In genomic region chr16:47392114-47392513, GRCh38 we compare ENCODE assay signal across 8 cellular contexts.
DNase-seq lines count a peak whose midpoint lies in the region; ATAC-seq and TF ChIP-seq lines count a peak whose summit lies in the region.

No MANE protein-coding gene starts in this region.

- H3K9me3 Mint-ChIP-seq in MCF 10A (ENCODE audit: unreplicated experiment) = no peaks in the 10 kb centered on the region

- H3K4me3 Mint-ChIP-seq in MCF 10A (ENCODE audit: unreplicated experiment) = no peak overlapping the region

- DNase-seq in EL (peak; percentile 31), UCSD-AML1 (lab: John Stamatoyannopoulos, UW; ENCODE audit: unreplicated experiment) (peak; percentile 63), smooth muscle cell of the brain vasculature (ENCODE audit: low read depth, low spot score) (peak; percentile 51), mesenteric fat pad (ENCODE audit: low spot score) (no peak), MCF 10A (ENCODE audit: unreplicated experiment) (no peak)
- no peak for DNase-seq in effector memory CD4-positive, alpha-beta T cell

- POLR2A ChIA-PET in MCF 10A (lab: Yijun Ruan, JAX) = interaction anchor here (0.8 kb wide), 1 partner anchor 11 kb away, joined by 3 read pairs; no protein-coding TSS in a partner anchor

- no peak for TF ChIP-seq CTCF in MCF 10A (IDR thresholded peaks at IDR 0.05; ENCODE audit: unreplicated experiment)

- CTCF ChIA-PET in MCF 10A (lab: Yijun Ruan, JAX) = interaction anchor here (0.6 kb wide), 1 partner anchor 465 kb away, joined by 3 read pairs; no protein-coding TSS in a partner anchor

- no peak overlapping the region for H3K4me3 ChIP-seq in effector memory CD4-positive, alpha-beta T cell (ENCODE audit: insufficient read depth, low read depth, low read length, poor library complexity, severe bottlenecking)

- H3K36me3 Mint-ChIP-seq in MCF 10A (ENCODE audit: insufficient read depth, unreplicated experiment) = no peaks in the 10 kb centered on the region

- intact Hi-C loops in MCF 10A (cut with micrococcal nuclease) = no loop called here

- no peak overlapping the region for H3K27ac Mint-ChIP-seq in MCF 10A (ENCODE audit: low read depth, unreplicated experiment)

- H3K4me1 ChIP-seq in effector memory CD4-positive, alpha-beta T cell (ENCODE audit: control insufficient read depth, insufficient read depth, low read length, poor library complexity, severe bottlenecking) = peaks cover 6% of the 10 kb centered on the region

- H3K27me3 ChIP-seq in effector memory CD4-positive, alpha-beta T cell (replicated peaks; ENCODE audit: control insufficient read depth, insufficient read depth, low read length, poor library complexity, severe bottlenecking) = no peaks in the 10 kb centered on the region

- H3K27me3 Mint-ChIP-seq in MCF 10A (ENCODE audit: insufficient read depth, unreplicated experiment) = no peaks in the 10 kb centered on the region

- BruUV-seq in MCF 10A (replicated peaks; lab: Mats Ljungman, UMichigan) = no TSS peak

- peaks cover 7% of the 10 kb centered on the region for H3K4me1 Mint-ChIP-seq in MCF 10A (ENCODE audit: insufficient read depth, unreplicated experiment)

- H3K9me3 ChIP-seq in effector memory CD4-positive, alpha-beta T cell (ENCODE audit: control insufficient read depth, low read length) = no peaks in the 10 kb centered on the region

- ATAC-seq in GM21360 (IDR thresholded peaks at IDR 0.05; ENCODE audit: unreplicated experiment) = peak; percentile 82
- ATAC-seq in HG03469 (IDR thresholded peaks at IDR 0.05; ENCODE audit: unreplicated experiment) = peak; percentile 81

- no peak overlapping the region for H3K27ac ChIP-seq in effector memory CD4-positive, alpha-beta T cell (ENCODE audit: insufficient read depth, low read length, poor library complexity, severe bottlenecking)

- no peaks in the 10 kb centered on the region for H3K36me3 ChIP-seq in effector memory CD4-positive, alpha-beta T cell (ENCODE audit: control insufficient read depth, insufficient read depth, low read length)

Comparison
In these comparisons a context has a peak if more than half of its experiments do, and no peak if none do; other contexts are left out.
1. DNase-seq: peak in EL (single experiment), UCSD-AML1 (single experiment) and smooth muscle cell of the brain vasculature (single experiment); none in effector memory CD4-positive, alpha-beta T cell (0 of 3), mesenteric fat pad (single experiment) and MCF 10A (single experiment).